In the genomic region with DNA sequence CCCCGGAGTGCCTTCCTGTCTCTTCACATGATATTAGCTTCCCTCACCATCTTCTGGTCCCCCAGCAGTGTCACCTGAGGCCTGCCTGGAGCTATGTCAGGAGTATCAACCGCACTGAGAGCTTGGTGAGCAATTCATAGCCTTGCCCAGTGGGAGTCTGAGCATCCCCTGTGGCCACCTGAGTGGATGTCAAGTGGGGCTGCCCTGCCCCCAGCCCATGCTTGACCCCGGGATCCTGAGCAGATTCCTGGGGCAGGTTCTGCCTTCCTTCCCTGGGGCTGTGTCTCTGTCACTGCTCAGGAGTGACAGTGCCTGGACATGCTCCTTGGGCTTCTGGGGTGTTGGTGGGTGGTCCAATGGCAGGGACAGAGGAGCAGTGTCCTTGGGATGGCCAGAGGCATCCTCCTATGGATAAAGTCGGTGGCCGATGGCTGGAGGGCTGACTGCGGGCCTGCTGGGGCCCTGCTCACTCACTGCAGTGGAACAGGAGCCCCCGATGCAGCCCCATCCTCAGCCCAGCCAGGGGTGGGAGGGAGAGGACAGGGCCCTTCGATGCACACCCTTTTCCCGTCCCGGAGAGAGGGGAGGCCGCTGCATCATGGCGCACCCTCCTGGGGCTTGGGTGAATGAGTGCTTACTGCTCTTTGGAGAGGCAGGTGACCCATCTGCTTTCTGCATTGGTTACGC, we compare ENCODE assay signal across 25 cellular contexts.
DNase-seq lines count a peak whose midpoint lies in the region; ATAC-seq, FAIRE-seq and TF ChIP-seq lines count a peak whose summit lies in the region.
"Had no signal": no experiment of that assay in that cellular context is flagged by ENCODE, and none has a peak within 500 bp of the region (broad histone marks: within the 10 kb centered on the region; RNA-seq: fewer than 3 reads in every experiment).

No MANE protein-coding gene starts in this region.

- H3K9me3 ChIP-seq in right atrium auricular region (peaks cover 0 to 12% of the 10 kb centered on the region in 2 donors), heart left ventricle (peaks cover 0 to 15% (median 7%) of the 10 kb centered on the region in 12 donors), lung (ENCODE audit: control insufficient read depth in 2 of 2, insufficient read depth in 1 of 2, low read length in 1 of 2) (peaks cover 0 to 14% of the 10 kb centered on the region in 2 donors)
- H3K9me3 ChIP-seq: A549, BE2C, HAP-1 had no signal

- no peak overlapping the region for H3K4me3 ChIP-seq in right atrium auricular region
- H3K4me3 ChIP-seq in heart left ventricle, result no peak overlapping the region
- no peak overlapping the region for H3K4me3 ChIP-seq in lung
- H3K4me3 ChIP-seq: A549; BLaER1 treated with 17β-estradiol and CSF1 and Interleukin-3, amounts not matched to agents 10 nM and 100 nM; GM12878; HAP-1 had no signal

- TF ChIP-seq CTCF in right atrium auricular region (IDR thresholded peaks at IDR 0.05), result no peak
- TF ChIP-seq CTCF in heart left ventricle (IDR thresholded peaks at IDR 0.05), result no peak
- no peak for TF ChIP-seq CTCF in lung (IDR thresholded peaks at IDR 0.05; ENCODE audit: control extremely low read depth, extremely low read depth)

- WGBS in heart left ventricle, 4 donors, result 87 to 96% (median 91%) methylated on average over 10 to 13 of the region's 13 CpGs
- 92 to 94% methylated on average over 11 to 13 of the region's 13 CpGs for WGBS in lung, 2 donors

- intact Hi-C loops in heart left ventricle (cut with DNase I), result loop anchor here in 1 of 10 donors (10.0 kb wide), 1 partner anchor 67 kb away; no protein-coding TSS in a partner anchor

- DNase-seq in right atrium auricular region (ENCODE audit: low spot score) (peak; percentile 28), heart left ventricle (no peak), lung (ENCODE audit: low spot score) (peak; percentile 15), urothelium cell line (ENCODE audit: low spot score) (no peak), cerebellar cortex (ENCODE audit: low spot score) (no peak)
- DNase-seq: 8988T; ACHN; AML-193; BE2C; CD4-positive, alpha-beta T cell; CD8-positive, alpha-beta memory T cell; DMS 273 treated with DMSO at 0.1 percent for 48 hours; DMS79; EL; GDM1; GOT3; HFFc6 had no signal

- peaks cover 0 to 7% of the 10 kb centered on the region in 2 donors for H3K4me1 ChIP-seq in right atrium auricular region
- H3K4me1 ChIP-seq in heart left ventricle, result peaks cover 0 to 6% (median 0%) of the 10 kb centered on the region in 12 donors
- H3K4me1 ChIP-seq in lung (ENCODE audit: control insufficient read depth in 2 of 2, insufficient read depth in 2 of 2, low read length in 2 of 2), result peaks cover 0 to 9% of the 10 kb centered on the region in 2 donors
- H3K4me1 ChIP-seq: HAP-1 had no signal

- TF ChIP-seq POLR2A in heart left ventricle (IDR thresholded peaks at IDR 0.05), result no peak

- FAIRE-seq in urothelium cell line (lab: Jason Lieb, UNC), result peak; percentile 50
- FAIRE-seq: A549, D721Med, GM12878, H54 had no signal

- H3K27me3 ChIP-seq in right atrium auricular region (no peaks in the 10 kb centered on the region), heart left ventricle (peaks cover 0 to 28% (median 0%) of the 10 kb centered on the region in 9 donors), lung (ENCODE audit: control insufficient read depth, insufficient read depth) (no peaks in the 10 kb centered on the region)
- H3K27me3 ChIP-seq: BE2C; BLaER1 treated with 17β-estradiol and CSF1 and Interleukin-3, amounts not matched to agents 10 nM and 100 nM had no signal

- H3K36me3 ChIP-seq in right atrium auricular region, result no peaks in the 10 kb centered on the region
- H3K36me3 ChIP-seq in heart left ventricle, result no peaks in the 10 kb centered on the region
- H3K36me3 ChIP-seq in lung (ENCODE audit: control insufficient read depth in 2 of 2, insufficient read depth in 2 of 2, low read length in 2 of 2), result no peaks in the 10 kb centered on the region
- H3K36me3 ChIP-seq: BE2C, HAP-1 had no signal

- H3K27ac ChIP-seq in right atrium auricular region (no peak overlapping the region), heart left ventricle (no peak overlapping the region), lung (ENCODE audit: low read depth in 1 of 2, low read length in 1 of 2) (no peak overlapping the region)
- H3K27ac ChIP-seq: A549; BLaER1 treated with 17β-estradiol and CSF1 and Interleukin-3, amounts not matched to agents 10 nM and 100 nM had no signal

- ATAC-seq in heart left ventricle, result no peak
- ATAC-seq in lung (ENCODE audit: insufficient read depth, low FRiP score), result no peak
- ATAC-seq in HG03108 (IDR thresholded peaks at IDR 0.05; ENCODE audit: unreplicated experiment), result no peak
- ATAC-seq in GM21381 (IDR thresholded peaks at IDR 0.05; ENCODE audit: unreplicated experiment), result no peak
- ATAC-seq: A549, GM12878 had no signal

Comparison
In these comparisons a context has a peak if more than half of its experiments do, and no peak if none do; other contexts are left out.
1. DNase-seq: peak in right atrium auricular region (single experiment) and lung (single experiment); none in heart left ventricle (0 of 5), urothelium cell line (single experiment) and cerebellar cortex (single experiment).